In genomic region chr7:11757153-11757552, GRCh38 we compare ENCODE assay signal across 19 cellular contexts.
"Had no signal": no experiment of that assay in that cellular context is flagged by ENCODE, and none has a peak within 500 bp of the region (broad histone marks: within the 10 kb centered on the region; RNA-seq: fewer than 3 reads in every experiment).

No MANE protein-coding gene starts in this region.

- H3K4me2 ChIP-seq: SK-N-SH had no signal

- H3K4me3 Mint-ChIP-seq: T-cell had no signal

- H3K9me3 ChIP-seq: SK-N-SH had no signal

- DNase-seq: KBM-7; NCI-H1092 treated with DMSO at 0.1 percent for 48 hours; NCI-H1436; NCI-H187; NCI-H2029; NCI-H2081 treated with DMSO at 0.1 percent for 48 hours; NCI-H2171; NCI-H226; NCI-H446; NCI-H510A; NCI-H524 treated with DMSO at 0.1 percent for 48 hours; NCI-H69; NCI-H774; NK-92 treated with Interleukin-12 subunit alpha and Interleukin-12 subunit beta, amount 100 ng/mL, for 24 hours; SHP77; SK-N-SH; SW 1271; T-cell had no signal

- H3K27ac ChIP-seq: RWPE1 had no signal

- H3K27ac Mint-ChIP-seq: T-cell had no signal

- H3K27me3 Mint-ChIP-seq: T-cell had no signal

- H3K36me3 Mint-ChIP-seq: T-cell had no signal

- H3K4me1 Mint-ChIP-seq: T-cell had no signal

- ATAC-seq: T-cell had no signal

- H3K9me3 Mint-ChIP-seq: T-cell had no signal
